In the genomic region with DNA sequence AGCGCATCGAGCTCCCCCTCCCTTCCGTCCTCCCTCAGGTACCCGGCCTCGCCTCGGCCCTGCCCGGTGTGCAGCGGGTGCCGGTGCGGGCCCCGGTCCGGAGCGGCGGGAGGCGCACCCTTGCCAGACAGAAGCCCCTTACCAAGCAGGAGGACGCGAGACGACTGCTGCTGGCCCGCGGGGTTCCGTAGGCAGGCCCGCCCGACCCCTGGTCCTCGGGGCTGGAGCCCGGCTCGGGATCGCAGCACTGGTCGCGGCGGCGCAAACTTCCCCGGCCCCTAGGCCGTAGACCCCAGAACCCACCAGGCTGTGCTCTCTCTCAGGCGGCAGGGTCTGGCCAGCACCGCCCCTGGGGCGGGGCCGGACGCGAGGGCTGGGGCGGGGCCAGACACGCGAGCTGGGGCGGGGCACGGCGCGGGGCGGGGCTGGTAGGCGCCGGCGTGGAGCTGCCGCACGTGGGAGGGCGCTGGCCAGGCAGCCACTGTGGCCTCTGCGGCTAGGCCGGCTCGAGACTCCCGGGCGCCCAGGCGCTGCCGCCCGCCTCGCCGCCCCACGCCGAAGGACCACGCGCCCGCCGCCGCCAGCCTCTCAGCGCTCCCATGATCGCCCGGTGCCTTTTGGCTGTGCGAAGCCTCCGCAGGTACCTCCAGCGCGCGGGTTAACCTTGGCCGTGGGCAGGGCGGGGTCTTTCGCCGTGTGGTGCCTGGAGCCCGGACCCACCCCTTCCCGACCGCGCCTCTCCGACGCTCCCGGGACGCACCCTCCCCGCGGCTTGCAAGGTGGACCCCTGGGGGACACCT, we compare ENCODE assay signal across 8 cellular contexts. TPM values are rescaled to one million over a fixed set of nuclear protein-coding genes. Genes with fewer than 3 reads are reported as not detected.
A peak's percentile ranks its signal among the peaks of the same experiment; 100 is the strongest.
DNase-seq lines count a peak whose midpoint lies in the region; ATAC-seq and TF ChIP-seq lines count a peak whose summit lies in the region.

A gene (plus strand): TSS at position 431 of the 800 bp plus-strand sequence. CDS start 169 bp downstream, at position 600.
A gene with protein sequence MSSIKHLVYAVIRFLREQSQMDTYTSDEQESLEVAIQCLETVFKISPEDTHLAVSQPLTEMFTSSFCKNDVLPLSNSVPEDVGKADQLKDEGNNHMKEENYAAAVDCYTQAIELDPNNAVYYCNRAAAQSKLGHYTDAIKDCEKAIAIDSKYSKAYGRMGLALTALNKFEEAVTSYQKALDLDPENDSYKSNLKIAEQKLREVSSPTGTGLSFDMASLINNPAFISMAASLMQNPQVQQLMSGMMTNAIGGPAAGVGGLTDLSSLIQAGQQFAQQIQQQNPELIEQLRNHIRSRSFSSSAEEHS (minus strand): TSS at position 335 of the 800 bp plus-strand sequence. CDS start 1,302 bp downstream, outside the sequence.

- no peaks in the 10 kb centered on the region for H3K27me3 ChIP-seq in colonic mucosa

- H3K27ac ChIP-seq in colonic mucosa = peak within 1 kb of the TSS; percentile 74

- H3K4me3 ChIP-seq in AG04449 (ENCODE audit: low read depth, low read length) (peak within 1 kb of the TSS; percentile 86), colonic mucosa (peak within 1 kb of the TSS; percentile 99)

- CTCF ChIA-PET in AG04449 (lab: Yijun Ruan, JAX) = interaction anchor here (2.2 kb wide), 1 partner anchor 20 kb away, joined by 9 read pairs; no protein-coding TSS in a partner anchor

- H3K36me3 ChIP-seq in colonic mucosa = no peaks in the 10 kb centered on the region

- POLR2A ChIA-PET in AG04449 (lab: Yijun Ruan, JAX) = interaction anchor here (0.7 to 1.8 kb wide), 3 partner anchors 158 to 204 kb away, joined by 3 to 4 read pairs (median 4); a partner anchor contains a TSS

- TF ChIP-seq CTCF in AG04449 (IDR thresholded peaks at IDR 0.05; ENCODE audit: insufficient read depth, low read length, missing control alignments) (no peak), colonic mucosa (IDR thresholded peaks at IDR 0.05) (no peak)

- no peaks in the 10 kb centered on the region for H3K9me3 ChIP-seq in colonic mucosa

- ATAC-seq in GM18858 (IDR thresholded peaks at IDR 0.05; ENCODE audit: unreplicated experiment) (peak; percentile 73), HG03066 (IDR thresholded peaks at IDR 0.05; ENCODE audit: low read depth, unreplicated experiment) (peak; percentile 81), left colon (peak; percentile 99)

- H3K4me1 ChIP-seq in colonic mucosa = no peaks in the 10 kb centered on the region

- DNase-seq in AG04449 (ENCODE audit: low read depth, low spot score) = no peak
- DNase-seq in NCI-H446 (lab: John Stamatoyannopoulos, UW) = peak; percentile 21 to 85
- DNase-seq in activated CD4-positive, alpha-beta T cell treated with anti-CD3 and anti-CD28 coated beads for 4 hours = peak; percentile 83
- DNase-seq in colonic mucosa = peak; percentile 91
- peak; percentile 77 to 91 for DNase-seq in left colon
- DNase-seq in stimulated activated CD4-positive, alpha-beta T cell treated with anti-CD3 and anti-CD28 coated beads, Interleukin-1b, Interleukin-23, amount 100 ng/mL, for 48 hours = peak; percentile 81

- intact Hi-C loops in colonic mucosa (cut with DNase I) (loop anchor here (10.0 kb wide), 1 partner anchor 423 kb away; a partner anchor contains a TSS), left colon (cut with DNase I, micrococcal nuclease) (no loop called here)

- peak within 1 kb of the TSS; percentile 78 to 96 for H3K9ac ChIP-seq in colonic mucosa (ENCODE audit: low read depth in 2 of 2, low read length in 2 of 2)

RNA-seq across cellular contexts. Expression of the first gene that starts in this region (rescaled TPM):
- 10 to 100 TPM; 13.7 to 24.6 TPM for total RNA-seq in colonic mucosa
- 10 to 100 TPM; 15.5 to 25.1 TPM for total RNA-seq in left colon

RNA-seq across cellular contexts. Expression of the second gene that starts in this region (rescaled TPM):
- total RNA-seq in colonic mucosa (1 to 10 TPM; 3.7 to 4.4 TPM), left colon (1 to 10 TPM; 2.1 to 3.1 TPM)
